In genomic region chr10:58919927-58920654, GRCh38 we compare ENCODE assay signal across 9 cellular contexts.
DNase-seq lines count a peak whose midpoint lies in the region; ATAC-seq and TF ChIP-seq lines count a peak whose summit lies in the region.
"Had no signal": no experiment of that assay in that cellular context is flagged by ENCODE, and none has a peak within 500 bp of the region (broad histone marks: within the 10 kb centered on the region; RNA-seq: fewer than 3 reads in every experiment).

No MANE protein-coding gene starts in this region.

- ATAC-seq in Right ventricle myocardium inferior (peak; percentile 46), HG02759 (IDR thresholded peaks at IDR 0.05; ENCODE audit: unreplicated experiment) (no peak)

- intact Hi-C loops in Right ventricle myocardium inferior (cut with DNase I) = no loop called here
- intact Hi-C loops in cardiac septum (cut with DNase I) = no loop called here

- CTCF ChIA-PET in RWPE1 (lab: Yijun Ruan, JAX) = no interaction called here

- no peak overlapping the region for H3K27ac ChIP-seq in RWPE1

- TF ChIP-seq CTCF in RWPE1 (conservative IDR thresholded peaks at IDR 0.05; ENCODE audit: low read depth) = no peak

- DNase-seq in Right ventricle myocardium inferior (ENCODE audit: missing footprints) (no peak), cardiac septum (ENCODE audit: low spot score) (no peak), RWPE1 (ENCODE audit: low spot score) (peak; percentile 80), fibroblast of the conjunctiva (ENCODE audit: low read depth) (peak; percentile 49), stromal cell of bone marrow (ENCODE audit: low read depth) (peak; percentile 75), occipital lobe (lab: John Stamatoyannopoulos, UW) (no peak)
- no peak for DNase-seq in activated CD4-positive, CD25-positive, alpha-beta regulatory T cell treated with anti-CD3 and anti-CD28 coated beads, Interleukin-2, amount 50 U/mL, for 72 hours
- DNase-seq: kidney had no signal

- POLR2A ChIA-PET in RWPE1 (lab: Yijun Ruan, JAX; ENCODE audit: low non-redundant PET) = no interaction called here

Comparison
In these comparisons a context has a peak if more than half of its experiments do, and no peak if none do; other contexts are left out.
1. DNase-seq: peak in RWPE1 (single experiment), fibroblast of the conjunctiva (single experiment) and stromal cell of bone marrow (single experiment); none in Right ventricle myocardium inferior (single experiment), cardiac septum (single experiment), activated CD4-positive, CD25-positive, alpha-beta regulatory T cell treated with anti-CD3 and anti-CD28 coated beads, Interleukin-2, amount 50 U/mL, for 72 hours (single experiment) and occipital lobe (single experiment).